35 cellular contexts compared by ENCODE assay signal in genomic region chr13:94515911-94516310, GRCh38. TPM values are rescaled to one million over a fixed set of nuclear protein-coding genes. Genes with fewer than 3 reads are reported as not detected.
"Had no signal": no experiment of that assay in that cellular context is flagged by ENCODE, and none has a peak within 500 bp of the region (broad histone marks: within the 10 kb centered on the region; RNA-seq: fewer than 3 reads in every experiment).

No MANE protein-coding gene starts in this region.

- H3K4me3 ChIP-seq: MG63 had no signal

- H3K36me3 ChIP-seq: MG63 had no signal

- H3K9me3 ChIP-seq: MG63 had no signal

- DNase-seq: Karpas-422, MG63, MM.1S, NCI-H1048, NCI-H1092, NCI-H1092 treated with DMSO at 0.1 percent for 48 hours, NCI-H1105, NCI-H1105 treated with DMSO at 0.1 percent for 48 hours, NCI-H1417 treated with DMSO at 0.1 percent for 48 hours, NCI-H1436, NCI-H1436 treated with DMSO at 0.1 percent for 48 hours, NCI-H146, NCI-H1694, NCI-H1694 treated with DMSO at 0.1 percent for 48 hours, NCI-H187, NCI-H187 treated with DMSO at 0.1 percent for 48 hours, NCI-H1930, NCI-H2029, NCI-H2029 treated with DMSO at 0.1 percent for 48 hours, NCI-H2081, NCI-H2081 treated with DMSO at 0.1 percent for 48 hours, NCI-H2107, NCI-H2171, NCI-H2171 treated with DMSO at 0.1 percent for 48 hours, NCI-H2227 treated with DMSO at 0.1 percent for 48 hours, NCI-H226, NCI-H345, NCI-H446, NCI-H446 treated with DMSO at 0.1 percent for 48 hours, NCI-H510A, NCI-H510A treated with DMSO at 0.1 percent for 48 hours had no signal

- H3K9ac ChIP-seq: KMS-11 had no signal

- H3K27ac ChIP-seq: KMS-11 had no signal

- H3K4me2 ChIP-seq: KMS-11 had no signal

RNA-seq across cellular contexts. Expression of gene DCT, which starts 36.4 kb away (rescaled TPM):
- total RNA-seq: M059J, MCF 10A, NCI-H460 had no signal
